Comparison of ENCODE assay signal across 8 cellular contexts in genomic region chr2:39120521-39120770, GRCh38. TPM values are rescaled to one million over a fixed set of nuclear protein-coding genes. Genes with fewer than 3 reads are reported as not detected.
A peak's percentile ranks its signal among the peaks of the same experiment; 100 is the strongest.
DNase-seq lines count a peak whose midpoint lies in the region; ATAC-seq and TF ChIP-seq lines count a peak whose summit lies in the region.

No MANE protein-coding gene starts in this region.

- ATAC-seq in Right ventricle myocardium superior (ENCODE audit: poor library complexity), result no peak
- no peak for ATAC-seq in esophagus mucosa

- no peaks in the 10 kb centered on the region for H3K27me3 Mint-ChIP-seq in activated CD4-positive, alpha-beta memory T cell treated with anti-CD3 and anti-CD28 coated beads for 36 hours

- H3K4me3 Mint-ChIP-seq in activated CD4-positive, alpha-beta memory T cell treated with anti-CD3 and anti-CD28 coated beads for 36 hours, result no peak overlapping the region

- H3K4me1 Mint-ChIP-seq in activated CD4-positive, alpha-beta memory T cell treated with anti-CD3 and anti-CD28 coated beads for 36 hours (ENCODE audit: low read depth), result peaks cover 52% of the 10 kb centered on the region

- peaks cover 85% of the 10 kb centered on the region for H3K4me1 ChIP-seq in left ventricle myocardium inferior
- H3K4me1 ChIP-seq in stomach smooth muscle (ENCODE audit: control insufficient read depth, insufficient read depth, low read length), result peaks cover 27% of the 10 kb centered on the region

- H3K27ac Mint-ChIP-seq in activated CD4-positive, alpha-beta memory T cell treated with anti-CD3 and anti-CD28 coated beads for 36 hours, result no peak overlapping the region

- H3K27me3 ChIP-seq in left ventricle myocardium inferior (ENCODE audit: low read depth), result no peaks in the 10 kb centered on the region
- no peaks in the 10 kb centered on the region for H3K27me3 ChIP-seq in MG63
- no peaks in the 10 kb centered on the region for H3K27me3 ChIP-seq in stomach smooth muscle (ENCODE audit: control insufficient read depth in 1 of 2, insufficient read depth in 2 of 2, low read length in 2 of 2)

- no peaks in the 10 kb centered on the region for H3K9me3 Mint-ChIP-seq in activated CD4-positive, alpha-beta memory T cell treated with anti-CD3 and anti-CD28 coated beads for 36 hours

- peaks cover 19% of the 10 kb centered on the region for H3K36me3 Mint-ChIP-seq in activated CD4-positive, alpha-beta memory T cell treated with anti-CD3 and anti-CD28 coated beads for 36 hours

- H3K9me3 ChIP-seq in left ventricle myocardium inferior (replicated peaks) (no peaks in the 10 kb centered on the region), MG63 (no peaks in the 10 kb centered on the region), stomach smooth muscle (ENCODE audit: control insufficient read depth in 2 of 2, low read length in 2 of 2) (no peaks in the 10 kb centered on the region)

- TF ChIP-seq CTCF in left ventricle myocardium inferior (IDR thresholded peaks at IDR 0.05; ENCODE audit: borderline replicate concordance), result no peak
- TF ChIP-seq CTCF in fibroblast of the aortic adventitia (IDR thresholded peaks at IDR 0.05; ENCODE audit: insufficient read depth, low read length), result no peak

- H3K36me3 ChIP-seq in left ventricle myocardium inferior (no peaks in the 10 kb centered on the region), MG63 (peaks cover 12% of the 10 kb centered on the region; the same call in 1 of the 2 replicates), stomach smooth muscle (ENCODE audit: control insufficient read depth in 2 of 2, insufficient read depth in 2 of 2, low read length in 2 of 2) (no peaks in the 10 kb centered on the region)

- POLR2A ChIA-PET in activated CD4-positive, alpha-beta memory T cell treated with anti-CD3 and anti-CD28 coated beads for 36 hours (lab: Charles Lee), result interaction anchor here (0.7 to 2.7 kb wide), 16 partner anchors 8 to 372 kb away, joined by 3 to 11 read pairs (median 4); partner anchors contain the start of gene SRSF7

- CTCF ChIA-PET in activated CD4-positive, alpha-beta memory T cell treated with anti-CD3 and anti-CD28 coated beads for 36 hours (lab: Charles Lee), result interaction anchor here (0.9 to 7.0 kb wide), 10 partner anchors 9 to 173 kb away, joined by 3 to 132 read pairs (median 4); no protein-coding TSS in a partner anchor

- no peak for DNase-seq in left ventricle myocardium inferior
- DNase-seq in Right ventricle myocardium superior, result no peak
- DNase-seq in MG63, result no peak
- DNase-seq in fibroblast of the aortic adventitia (ENCODE audit: low read depth), result no peak
- no peak for DNase-seq in activated CD4-positive, alpha-beta memory T cell treated with anti-CD3 and anti-CD28 coated beads for 36 hours
- DNase-seq in central memory CD4-positive, alpha-beta T cell, result no peak

- H3K9ac ChIP-seq in stomach smooth muscle (ENCODE audit: low read length in 2 of 2), result no peak overlapping the region

- peak overlapping the region; percentile 92 for H3K4me3 ChIP-seq in left ventricle myocardium inferior
- H3K4me3 ChIP-seq in MG63, result peak overlapping the region; percentile 82
- peak overlapping the region; percentile 89 for H3K4me3 ChIP-seq in fibroblast of the aortic adventitia (ENCODE audit: low read depth, low read length)
- H3K4me3 ChIP-seq in stomach smooth muscle (ENCODE audit: low read length in 2 of 2), result peak overlapping the region in 1 of 2 donors; percentile 92

- H3K27ac ChIP-seq in left ventricle myocardium inferior (replicated peaks) (peak overlapping the region; percentile 98), stomach smooth muscle (ENCODE audit: low read length) (peak overlapping the region; percentile 93)

- intact Hi-C loops in left ventricle myocardium inferior (cut with micrococcal nuclease) (no loop called here), Right ventricle myocardium superior (cut with DNase I) (no loop called here)
- intact Hi-C loops in activated CD4-positive, alpha-beta memory T cell treated with anti-CD3 and anti-CD28 coated beads for 36 hours (cut with micrococcal nuclease), result loop anchor here (1.0 to 10.0 kb wide), 7 partner anchors 62 to 743 kb away; partner anchors contain the start of genes ATL2, SRSF7 and THUMPD2

RNA-seq across cellular contexts. Expression of gene SOS1, which starts 0.4 kb away (rescaled TPM):
- 20.6 TPM for total RNA-seq in left ventricle myocardium inferior
- 24.2 TPM for total RNA-seq in Right ventricle myocardium superior
- 4.9 and 9.2 TPM in 2 replicates for total RNA-seq in MG63 (2014; rRNA removed; shearing (Covaris generic); ENCODE audit: low replicate concordance)
- total RNA-seq in fibroblast of the aortic adventitia (ENCODE audit: low replicate concordance), result 27.9 and 36.1 TPM in 2 replicates
- total RNA-seq in esophagus mucosa, result 19.6 TPM
- total RNA-seq in activated CD4-positive, alpha-beta memory T cell treated with anti-CD3 and anti-CD28 coated beads for 36 hours, result 10 to 100 TPM; 34.4 to 41.2 TPM
